Comparison of ENCODE assay signal across 8 cellular contexts in genomic region chr11:14358729-14359439, GRCh38. TPM values are rescaled to one million over a fixed set of nuclear protein-coding genes. Genes with fewer than 3 reads are reported as not detected.
DNase-seq lines count a peak whose midpoint lies in the region; ATAC-seq and TF ChIP-seq lines count a peak whose summit lies in the region.

RRAS2 (minus strand) TSS chr11:14359183; CDS start chr11:14358870, 313 bp downstream.

- H3K27ac Mint-ChIP-seq in T-cell: peak within 1 kb of the TSS; percentile 70 to 74
- peak within 1 kb of the TSS; percentile 90 for H3K27ac Mint-ChIP-seq in activated naive CD8-positive, alpha-beta T cell treated with anti-CD3 and anti-CD28 coated beads, Interleukin-2, amount 50 U/mL, for 24 hours

- H3K4ac ChIP-seq in IMR-90 (ENCODE audit: low read depth, low read length): peak within 1 kb of the TSS; percentile 88

- H3K4me3 ChIP-seq in IMR-90 (ENCODE audit: insufficient read depth, low read depth, low read length) (peak within 1 kb of the TSS; percentile 73), heart right ventricle (peak within 1 kb of the TSS; percentile 53 to 94 (median 84)), urinary bladder (ENCODE audit: low read depth, low read length) (peak within 1 kb of the TSS; percentile 96)

- intact Hi-C loops in IMR-90 (cut with micrococcal nuclease) (loop anchor here (2.0 kb wide), 3 partner anchors 58 to 96 kb away; no protein-coding TSS in a partner anchor), heart right ventricle (cut with DNase I) (loop anchor here in 2 of 10 donors (10.0 kb wide), 2 partner anchors 54 to 96 kb away; no protein-coding TSS in a partner anchor)

- BruUV-seq in IMR-90 (replicated peaks; lab: Mats Ljungman, UMichigan): no TSS peak

- no peaks in the 10 kb centered on the region for H3K27me3 Mint-ChIP-seq in T-cell
- peaks cover 2% of the 10 kb centered on the region for H3K27me3 Mint-ChIP-seq in activated naive CD8-positive, alpha-beta T cell treated with anti-CD3 and anti-CD28 coated beads, Interleukin-2, amount 50 U/mL, for 24 hours

- peak within 1 kb of the TSS; percentile 19; the same call in 1 of the 2 replicates for H4K91ac ChIP-seq in IMR-90 (ENCODE audit: insufficient read depth, low read depth, low read length)

- peak within 1 kb of the TSS; percentile 96 for H3K14ac ChIP-seq in IMR-90 (replicated peaks; ENCODE audit: low read depth, low read length)

- H3K9me3 ChIP-seq in IMR-90 (ENCODE audit: control insufficient read depth, insufficient read depth, low read length): no peaks in the 10 kb centered on the region
- no peaks in the 10 kb centered on the region for H3K9me3 ChIP-seq in heart right ventricle

- peak within 1 kb of the TSS; percentile 76 for H2BK5ac ChIP-seq in IMR-90 (ENCODE audit: low read depth, low read length, poor library complexity, severe bottlenecking)

- peak within 1 kb of the TSS; percentile 87 for H2BK20ac ChIP-seq in IMR-90 (ENCODE audit: low read depth, low read length)

- H4K20me1 ChIP-seq in IMR-90 (ENCODE audit: insufficient read depth, low read length): peaks cover 35% of the 10 kb centered on the region

- H2AK9ac ChIP-seq in IMR-90 (replicated peaks; ENCODE audit: low read depth, low read length, poor library complexity): peak within 1 kb of the TSS; percentile 90

- ATAC-seq in GM21423 (IDR thresholded peaks at IDR 0.05; ENCODE audit: unreplicated experiment) (peak; percentile 87), IMR-90 (ENCODE audit: low read depth) (peak; percentile 90), T-cell (replicated peaks in 1 of 4) (peak; percentile 93 to 97 (median 94)), heart right ventricle (peak; percentile 88 to 92 (median 90))
- peak; percentile 93 for ATAC-seq in activated naive CD8-positive, alpha-beta T cell treated with anti-CD3 and anti-CD28 coated beads, Interleukin-2, amount 50 U/mL, for 24 hours

- TF ChIP-seq CTCF in IMR-90 (conservative IDR thresholded peaks at IDR 0.05; ENCODE audit: low read depth, low read length): 0 out of 2 replicates have a peak, but pooled peaks have one; percentile 11
- peak in 1 of 9 donors; percentile 17 for TF ChIP-seq CTCF in heart right ventricle (IDR thresholded peaks at IDR 0.05)

- H4K5ac ChIP-seq in IMR-90 (ENCODE audit: low read depth, low read length): peak within 1 kb of the TSS; percentile 86; the same call in 1 of the 2 replicates

- peak within 1 kb of the TSS; percentile 87 to 96 (median 88) for H3K4me3 Mint-ChIP-seq in T-cell
- H3K4me3 Mint-ChIP-seq in activated naive CD8-positive, alpha-beta T cell treated with anti-CD3 and anti-CD28 coated beads, Interleukin-2, amount 50 U/mL, for 24 hours: peak within 1 kb of the TSS; percentile 89

- no peaks in the 10 kb centered on the region for H3K9me3 Mint-ChIP-seq in T-cell
- H3K9me3 Mint-ChIP-seq in activated naive CD8-positive, alpha-beta T cell treated with anti-CD3 and anti-CD28 coated beads, Interleukin-2, amount 50 U/mL, for 24 hours: no peaks in the 10 kb centered on the region

- H2BK120ac ChIP-seq in IMR-90 (ENCODE audit: low read depth, low read length): peak within 1 kb of the TSS; percentile 74

- H3K36me3 ChIP-seq in IMR-90 (ENCODE audit: control insufficient read depth, insufficient read depth, low read length) (no peaks in the 10 kb centered on the region; the same call in 1 of the 2 replicates), heart right ventricle (no peaks in the 10 kb centered on the region), urinary bladder (ENCODE audit: insufficient read depth) (no peaks in the 10 kb centered on the region)

- TF ChIP-seq POLR2A in IMR-90 (IDR thresholded peaks at IDR 0.05; ENCODE audit: low read depth, low read length): peak; percentile 87

- CTCF ChIA-PET in IMR-90 (lab: Yijun Ruan, JAX): interaction anchor here (0.6 kb wide), 2 partner anchors 101 to 1607 kb away, joined by 3 read pairs; no protein-coding TSS in a partner anchor
- CTCF ChIA-PET in T-cell (lab: Charles Lee): interaction anchor here in 1 of 2 donors (0.6 kb wide), 1 partner anchor 98 kb away, joined by 8 read pairs; no protein-coding TSS in a partner anchor

- H3K18ac ChIP-seq in IMR-90 (ENCODE audit: low read depth, low read length): peak within 1 kb of the TSS; percentile 87

- H3K4me2 ChIP-seq in IMR-90 (ENCODE audit: low read depth, low read length): peak within 1 kb of the TSS; percentile 100

- H3K4me1 ChIP-seq in IMR-90 (ENCODE audit: control insufficient read depth, insufficient read depth, low read length) (peaks cover 2% of the 10 kb centered on the region; the same call in 1 of the 2 replicates), heart right ventricle (peaks cover 0 to 33% (median 13%) of the 10 kb centered on the region in 9 donors), urinary bladder (ENCODE audit: insufficient read depth) (no peaks in the 10 kb centered on the region)

- no peak for TF ChIP-seq RAD21 in IMR-90 (IDR thresholded peaks at IDR 0.05; ENCODE audit: low read length)

- WGBS in IMR-90 (ENCODE audit: extremely low coverage in 2 of 2, insufficient read length in 1 of 2), 2 experiments: 0% methylated on average over 43 of the region's 78 CpGs; no CpG with 5 or more reads in 1 of the 2 experiments
- 1% methylated on average over 45 to 78 of the region's 78 CpGs for WGBS in heart right ventricle, 2 donors
- 2% methylated on average over 78 of the region's 78 CpGs for WGBS in urinary bladder

- peak within 1 kb of the TSS; percentile 83 for H2AK5ac ChIP-seq in IMR-90 (ENCODE audit: low read depth, low read length)

- H3K27ac ChIP-seq in IMR-90 (ENCODE audit: insufficient read depth, low read length) (peak within 1 kb of the TSS; percentile 80), heart right ventricle (peak within 1 kb of the TSS; percentile 46 to 91 (median 84)), urinary bladder (ENCODE audit: low read depth) (peak within 1 kb of the TSS; percentile 80)

- dilution Hi-C loops in IMR-90 (cut with HindIII; ENCODE audit: low sequenced_read_pairs, unreplicated experiment): no loop called here

- peaks cover 31 to 44% (median 37%) of the 10 kb centered on the region in 3 donors for H3K4me1 Mint-ChIP-seq in T-cell
- H3K4me1 Mint-ChIP-seq in activated naive CD8-positive, alpha-beta T cell treated with anti-CD3 and anti-CD28 coated beads, Interleukin-2, amount 50 U/mL, for 24 hours: peaks cover 37% of the 10 kb centered on the region

- DNase-seq in DMS53 treated with DMSO at 0.1 percent for 48 hours (lab: John Stamatoyannopoulos, UW; ENCODE audit: unreplicated experiment): peak; percentile 15
- peak; percentile 65 for DNase-seq in IMR-90
- DNase-seq in T-cell: peak; percentile 46 to 85 (median 74)
- peak; percentile 81 for DNase-seq in activated naive CD8-positive, alpha-beta T cell treated with anti-CD3 and anti-CD28 coated beads, Interleukin-2, amount 50 U/mL, for 24 hours
- DNase-seq in heart right ventricle: peak; percentile 71 to 77
- DNase-seq in pulmonary artery endothelial cell (ENCODE audit: low read depth, low spot score): peak; percentile 50

- H3K27me3 ChIP-seq in IMR-90 (ENCODE audit: control insufficient read depth, insufficient read depth, low read length) (no peaks in the 10 kb centered on the region), heart right ventricle (peaks cover 0 to 28% (median 0%) of the 10 kb centered on the region in 7 donors)

- H3K36me3 Mint-ChIP-seq in T-cell: peaks cover 5% of the 10 kb centered on the region
- H3K36me3 Mint-ChIP-seq in activated naive CD8-positive, alpha-beta T cell treated with anti-CD3 and anti-CD28 coated beads, Interleukin-2, amount 50 U/mL, for 24 hours (ENCODE audit: low read depth): peaks cover 12% of the 10 kb centered on the region

- H2AFZ ChIP-seq in IMR-90 (replicated peaks; ENCODE audit: low read length, poor library complexity): peak within 1 kb of the TSS; percentile 87

- peaks cover 3 to 41% of the 10 kb centered on the region in 2 experiments; a peak in 3 of 4 replicates for H3K79me1 ChIP-seq in IMR-90 (ENCODE audit: low read depth in 1 of 2, low read length in 2 of 2)

- peak within 1 kb of the TSS; percentile 18 to 83; a peak in 2 of 4 replicates for H4K8ac ChIP-seq in IMR-90 (ENCODE audit: low read depth in 2 of 2, low read length in 2 of 2)

- H3K56ac ChIP-seq in IMR-90 (ENCODE audit: extremely low read depth, insufficient read depth, low read length): peak within 1 kb of the TSS; percentile 81

- in situ Hi-C loops in IMR-90 (cut with MboI; ENCODE audit: low sequenced_read_pairs): no loop called here

- peaks cover 5% of the 10 kb centered on the region for H3K9me1 ChIP-seq in IMR-90 (ENCODE audit: insufficient read depth, low read length)

- POLR2A ChIA-PET in IMR-90 (lab: Charles Lee; ENCODE audit: unreplicated experiment) (interaction anchor here (0.6 kb wide), 1 partner anchor 46 kb away, joined by 5 read pairs; no protein-coding TSS in a partner anchor), T-cell (lab: Charles Lee) (no interaction called here)

- peak within 1 kb of the TSS; percentile 94 for H3K23ac ChIP-seq in IMR-90 (ENCODE audit: low read depth, low read length)

- H3K9ac ChIP-seq in IMR-90 (ENCODE audit: low read depth, low read length): peak within 1 kb of the TSS; percentile 95

- peak within 1 kb of the TSS; percentile 38; the same call in 1 of the 3 replicates for H2BK15ac ChIP-seq in IMR-90 (ENCODE audit: low read depth, low read length)

TF ChIP-seq in IMR-90, 13 proteins besides CTCF, POLR2A, EP300 and RAD21 (continues in another document):
- TF ChIP-seq RCOR1 (IDR thresholded peaks at IDR 0.05; ENCODE audit: insufficient replicate concordance, low read length) (no peak), MAZ (IDR thresholded peaks at IDR 0.05; ENCODE audit: borderline replicate concordance, low read depth, low read length) (peak; percentile 71; the same call in 1 of the 2 replicates), CEBPB (IDR thresholded peaks at IDR 0.05; ENCODE audit: low read depth, low read length) (no peak), BHLHE40 (IDR thresholded peaks at IDR 0.05; ENCODE audit: low read depth, low read length) (peak; percentile 55)

RNA-seq across cellular contexts. Expression of gene RRAS2, which starts in this region (rescaled TPM):
- 106 and 155 TPM in 2 replicates for total RNA-seq in IMR-90 (2012; rRNA removed)
- polyA plus RNA-seq in IMR-90 (2012; rRNA removed): 64.8 and 85.5 TPM in 2 replicates
- 13.2 and 50.0 TPM in 2 replicates for polyA plus RNA-seq in IMR-90 (2012; cell fraction: cytosol; rRNA removed)
- 20.2 and 33.9 TPM in 2 replicates for polyA plus RNA-seq in IMR-90 (2012; cell fraction: nucleus; rRNA removed; ENCODE audit: low replicate concordance)
- 10 to 100 TPM; 17.9 to 30.2 (median 18.5) TPM for total RNA-seq in T-cell
- 100 to 1,000 TPM in 1 of 10 donors, 10 to 100 TPM in 9; 21.8 to 142 (median 52.9) TPM for total RNA-seq in heart right ventricle
- polyA plus RNA-seq in heart right ventricle: 10 to 100 TPM; 20.8 to 26.0 TPM
- total RNA-seq in pulmonary artery endothelial cell: 139 and 157 TPM in 2 replicates
- 46.7 TPM for total RNA-seq in urinary bladder
- 23.4 TPM for polyA plus RNA-seq in urinary bladder

Comparison
In these comparisons a context has a peak if more than half of its experiments do, and no peak if none do; other contexts are left out.
1. Peak in every context shown above with its lines: DNase-seq, ATAC-seq, H3K4me3 ChIP-seq and H3K27ac ChIP-seq.
2. DNase-seq: peak in every context shown above with its lines; median percentile 81 in activated naive CD8-positive, alpha-beta T cell treated with anti-CD3 and anti-CD28 coated beads, Interleukin-2, amount 50 U/mL, for 24 hours; 74 in T-cell; 74 in heart right ventricle; 65 in IMR-90; 50 in pulmonary artery endothelial cell; 15 in DMS53 treated with DMSO at 0.1 percent for 48 hours.